ENCODE assay signal across 8 cellular contexts in the genomic region with DNA sequence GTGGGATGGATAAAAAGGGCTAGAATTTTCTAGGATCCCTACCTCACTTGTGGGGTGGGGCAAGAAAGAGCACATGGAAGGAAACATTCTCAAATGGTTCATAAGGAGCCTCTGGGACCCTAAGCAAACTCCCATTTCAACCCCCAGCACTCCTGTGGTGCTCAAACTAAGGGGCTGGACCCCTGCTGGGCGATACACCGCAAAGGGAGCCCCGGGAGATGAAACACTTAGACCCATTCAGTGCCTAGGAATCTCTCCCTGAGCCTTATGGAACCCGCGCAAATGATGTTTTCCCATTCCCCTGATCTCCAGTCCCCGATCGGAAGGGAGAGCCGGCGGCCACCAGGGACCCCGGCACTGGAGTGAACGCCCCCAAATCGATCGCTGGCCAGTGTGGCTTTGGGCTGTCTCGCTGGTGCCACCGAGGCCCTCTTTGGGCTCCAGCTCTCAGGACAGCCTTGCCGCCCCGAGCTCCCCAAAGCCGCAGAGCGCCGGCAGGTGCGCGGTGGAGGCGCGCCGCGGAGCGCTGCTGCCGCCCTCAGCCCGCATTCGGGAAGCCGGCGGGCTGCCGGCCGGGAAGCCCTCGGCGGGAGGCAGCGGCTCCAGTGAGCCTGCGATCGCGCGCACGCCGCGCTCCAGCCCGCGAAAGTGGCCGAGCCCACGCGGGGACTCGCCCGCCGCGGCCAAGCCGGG. TPM values are rescaled to one million over a fixed set of nuclear protein-coding genes. Genes with fewer than 3 reads are reported as not detected.
DNase-seq lines count a peak whose midpoint lies in the region; ATAC-seq and TF ChIP-seq lines count a peak whose summit lies in the region.

No MANE protein-coding gene starts in this region.

- no peak for ATAC-seq in HG03469 (IDR thresholded peaks at IDR 0.05; ENCODE audit: unreplicated experiment)

- H3K9me3 ChIP-seq in WERI-Rb-1 (ENCODE audit: severe bottlenecking) (no peaks in the 10 kb centered on the region), neutrophil (no peaks in the 10 kb centered on the region)

- TF ChIP-seq CTCF in WERI-Rb-1 (IDR thresholded peaks at IDR 0.05; ENCODE audit: low read depth, low read length) (peak; percentile 37), foreskin fibroblast (IDR thresholded peaks at IDR 0.05; ENCODE audit: low read depth, low read length) (no peak), neutrophil (IDR thresholded peaks at IDR 0.05) (no peak)

- H3K4me1 ChIP-seq in neutrophil (ENCODE audit: control insufficient read depth in 1 of 2, insufficient read depth in 1 of 2, low read depth in 1 of 2, low read length in 1 of 2), result peaks cover 23 to 24% of the 10 kb centered on the region in 2 experiments

- H3K4me3 ChIP-seq in WERI-Rb-1 (ENCODE audit: low read depth, low read length) (peak overlapping the region; percentile 79), foreskin fibroblast (ENCODE audit: low read depth in 1 of 2, low read length in 2 of 2) (peak overlapping the region; percentile 71 to 76), neutrophil (ENCODE audit: low read depth in 1 of 2, low read length in 1 of 2) (peak overlapping the region; percentile 84 to 90)

- H3K27me3 ChIP-seq in WERI-Rb-1 (ENCODE audit: insufficient read depth, low read depth, severe bottlenecking), result peaks cover 4% of the 10 kb centered on the region
- H3K27me3 ChIP-seq in neutrophil, result peaks cover 79% of the 10 kb centered on the region

- DNase-seq in stimulated activated CD4-positive, alpha-beta T cell treated with anti-CD3 and anti-CD28 coated beads, Interleukin-15, amount 100 ng/mL, for 24 hours, result peak; percentile 36
- DNase-seq in stimulated activated CD4-positive, alpha-beta T cell treated with anti-CD3 and anti-CD28 coated beads, Interleukin-4, amount 100 ng/mL, for 24 hours, result no peak
- DNase-seq in WERI-Rb-1, result peak; percentile 44
- peak in 1 of 2 donors; percentile 74 for DNase-seq in foreskin fibroblast
- DNase-seq in A172 (ENCODE audit: low spot score), result no peak
- DNase-seq in ACHN, result no peak

- H3K36me3 ChIP-seq in WERI-Rb-1 (no peaks in the 10 kb centered on the region; the same call in 1 of the 2 replicates), neutrophil (no peaks in the 10 kb centered on the region)

- H3K27ac ChIP-seq in WERI-Rb-1 (peak overlapping the region; percentile 45), neutrophil (peak overlapping the region; percentile 77)

- in situ Hi-C loops in ACHN (cut with HindIII; ENCODE audit: low pct_ligation_motif_present, low pct_unique_long_range_greater_than_20kb, low sequenced_read_pairs), result no loop called here

RNA-seq across cellular contexts. Expression of gene PLXNA2, which starts 1.2 kb away (rescaled TPM):
- total RNA-seq in A172 (2014; rRNA removed; shearing (Covaris generic)), result 6.8 and 15.8 TPM in 2 replicates

Comparison
In these comparisons a context has a peak if more than half of its experiments do, and no peak if none do; other contexts are left out.
1. DNase-seq: peak in stimulated activated CD4-positive, alpha-beta T cell treated with anti-CD3 and anti-CD28 coated beads, Interleukin-15, amount 100 ng/mL, for 24 hours (single experiment) and WERI-Rb-1 (single experiment); none in stimulated activated CD4-positive, alpha-beta T cell treated with anti-CD3 and anti-CD28 coated beads, Interleukin-4, amount 100 ng/mL, for 24 hours (single experiment), A172 (single experiment) and ACHN (single experiment).
2. Peak in every context shown above with its lines, with median percentiles within 50 percentile points of each other: H3K4me3 ChIP-seq.